ENCODE assay signal across 10 cellular contexts in the genomic region with DNA sequence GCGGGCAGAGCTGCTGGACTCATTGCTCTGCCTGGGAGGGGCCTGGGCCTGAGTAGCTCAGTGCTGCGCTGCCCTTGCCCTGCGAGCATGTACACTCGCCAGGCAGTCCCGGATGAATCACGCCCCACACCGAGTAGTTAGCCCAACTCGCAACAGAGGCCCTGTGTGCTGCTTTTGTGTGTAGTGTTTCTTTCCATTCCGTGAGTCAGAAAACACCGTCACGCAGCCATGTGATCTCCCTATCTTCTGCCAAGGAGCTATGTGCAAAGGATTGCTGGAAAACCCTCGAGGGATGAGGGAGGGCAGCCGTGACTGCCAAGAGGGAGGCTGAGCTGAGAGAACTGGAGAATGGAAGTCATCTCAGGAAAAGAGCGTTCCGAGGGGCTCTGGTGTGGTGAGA. TPM values are rescaled to one million over a fixed set of nuclear protein-coding genes. Genes with fewer than 3 reads are reported as not detected.
A peak's percentile ranks its signal among the peaks of the same experiment; 100 is the strongest.
DNase-seq lines count a peak whose midpoint lies in the region; ATAC-seq and TF ChIP-seq lines count a peak whose summit lies in the region.
"Had no signal": no experiment of that assay in that cellular context is flagged by ENCODE, and none has a peak within 500 bp of the region (broad histone marks: within the 10 kb centered on the region; RNA-seq: fewer than 3 reads in every experiment).

No MANE protein-coding gene starts in this region.

- intact Hi-C loops in mucosa of descending colon (cut with DNase I, micrococcal nuclease): loop anchor here in 1 of 2 donors (10.0 kb wide), 1 partner anchor 145 kb away; no protein-coding TSS in a partner anchor

- peak overlapping the region; percentile 3 for H3K27ac ChIP-seq in urinary bladder (ENCODE audit: low read depth)

- H3K4me1 ChIP-seq in mucosa of descending colon (ENCODE audit: low read depth) (no peaks in the 10 kb centered on the region), urinary bladder (ENCODE audit: insufficient read depth) (no peaks in the 10 kb centered on the region)

- no peak overlapping the region for H3K27ac Mint-ChIP-seq in T-helper 17 cell
- H3K27ac Mint-ChIP-seq: B cell had no signal

- H3K9me3 ChIP-seq in mucosa of descending colon (no peaks in the 10 kb centered on the region), T-helper 17 cell (ENCODE audit: control insufficient read depth, low read length, poor library complexity, severe bottlenecking) (no peaks in the 10 kb centered on the region)

- 22% methylated on average over 15 of the region's 15 CpGs for WGBS in urinary bladder

- TF ChIP-seq CTCF in epithelial cell of esophagus (IDR thresholded peaks at IDR 0.05; ENCODE audit: insufficient read depth, low read depth, low read length, missing control alignments) (no peak), mucosa of descending colon (IDR thresholded peaks at IDR 0.05) (no peak)

- peaks cover 19% of the 10 kb centered on the region for H3K27me3 Mint-ChIP-seq in T-helper 17 cell

- H3K4me3 Mint-ChIP-seq in T-helper 17 cell: no peak overlapping the region
- H3K4me3 Mint-ChIP-seq: B cell had no signal

- H3K36me3 ChIP-seq in mucosa of descending colon (ENCODE audit: low read depth) (no peaks in the 10 kb centered on the region), urinary bladder (ENCODE audit: insufficient read depth) (no peaks in the 10 kb centered on the region)

- peak; percentile 56 for DNase-seq in NCI-H82 (lab: John Stamatoyannopoulos, UW)
- DNase-seq in NCI-H82 treated with DMSO at 0.1 percent for 48 hours (lab: John Stamatoyannopoulos, UW; ENCODE audit: unreplicated experiment): no peak
- DNase-seq in epithelial cell of esophagus (ENCODE audit: low read depth): peak; percentile 97
- peak; percentile 52 to 71 (median 65) for DNase-seq in mucosa of descending colon
- DNase-seq in T-helper 17 cell: no peak
- no peak for DNase-seq in SKM-1 (lab: John Stamatoyannopoulos, UW; ENCODE audit: unreplicated experiment)
- DNase-seq: mesendoderm had no signal

- peak; percentile 71 for ATAC-seq in mucosa of descending colon
- no peak for ATAC-seq in GM18873 (IDR thresholded peaks at IDR 0.05; ENCODE audit: low FRiP score, unreplicated experiment)
- ATAC-seq in T-helper 17 cell: no peak

- no peaks in the 10 kb centered on the region for H3K36me3 Mint-ChIP-seq in T-helper 17 cell (ENCODE audit: low read depth)

- H3K4me1 Mint-ChIP-seq in T-helper 17 cell: peaks cover 2% of the 10 kb centered on the region
- H3K4me1 Mint-ChIP-seq: B cell had no signal

- H3K4me3 ChIP-seq in epithelial cell of esophagus (ENCODE audit: low read length): no peak overlapping the region
- no peak overlapping the region for H3K4me3 ChIP-seq in mucosa of descending colon
- H3K4me3 ChIP-seq in urinary bladder (ENCODE audit: low read depth, low read length): no peak overlapping the region

RNA-seq across cellular contexts. Expression of a gene that starts 37.3 kb away (rescaled TPM):
- total RNA-seq in mucosa of descending colon (10 to 100 TPM; 30.6 to 43.0 (median 32.5) TPM), urinary bladder (42.5 TPM), T-helper 17 cell (10 to 100 TPM; 15.4 to 23.3 TPM)
- polyA plus RNA-seq in urinary bladder: 75.2 TPM

RNA-seq across cellular contexts. Expression of a gene that starts 55.4 kb away (rescaled TPM):
- total RNA-seq in mucosa of descending colon (1 to 10 TPM; 2.5 to 4.4 (median 3.4) TPM), urinary bladder (5.3 TPM), T-helper 17 cell (1 to 10 TPM; 4.7 to 8.2 TPM)
- 3.8 TPM for polyA plus RNA-seq in urinary bladder

Comparison
In these comparisons a context has a peak if more than half of its experiments do, and no peak if none do; other contexts are left out.
1. DNase-seq: peak in NCI-H82 (single experiment), epithelial cell of esophagus (single experiment) and mucosa of descending colon (3 of 3); none in NCI-H82 treated with DMSO at 0.1 percent for 48 hours (single experiment), T-helper 17 cell (0 of 3) and SKM-1 (single experiment).